In the genomic region with DNA sequence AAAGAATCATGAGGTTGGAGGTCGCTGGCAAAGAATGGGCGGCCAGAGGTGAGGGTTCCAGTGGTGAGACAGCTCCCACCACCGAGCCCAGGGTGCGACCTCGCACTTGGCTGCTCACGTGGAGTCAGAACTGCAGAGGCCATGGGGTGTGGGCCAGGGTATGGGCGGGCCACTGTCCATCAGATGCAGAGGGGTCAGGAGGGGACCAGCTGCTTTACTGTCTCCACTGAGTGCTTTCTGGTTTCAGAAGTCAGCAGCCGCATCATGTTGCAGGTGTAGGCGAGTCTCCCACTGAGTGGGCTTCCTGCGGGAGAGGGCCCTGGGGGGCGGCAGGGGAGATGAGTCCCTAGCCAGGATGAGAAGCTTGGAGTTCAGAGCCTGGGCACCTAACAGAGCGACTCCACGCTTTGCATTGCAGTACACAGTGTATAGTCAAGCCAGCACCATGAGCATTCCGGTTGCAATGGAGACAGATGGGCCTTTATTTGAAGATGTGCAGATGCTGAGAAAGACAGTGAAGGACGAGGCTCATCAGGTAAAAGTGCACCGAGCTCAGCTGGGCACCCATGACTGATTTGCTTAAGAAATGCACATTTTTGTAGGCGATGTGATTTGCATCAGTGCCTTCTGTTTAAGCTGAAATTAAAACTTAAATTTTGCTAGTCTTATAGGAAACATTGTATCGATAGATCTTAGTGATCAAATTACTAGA, we compare ENCODE assay signal across 12 cellular contexts. TPM values are rescaled to one million over a fixed set of nuclear protein-coding genes. Genes with fewer than 3 reads are reported as not detected.
DNase-seq lines count a peak whose midpoint lies in the region; ATAC-seq and TF ChIP-seq lines count a peak whose summit lies in the region.
"Had no signal": no experiment of that assay in that cellular context is flagged by ENCODE, and none has a peak within 500 bp of the region (broad histone marks: within the 10 kb centered on the region; RNA-seq: fewer than 3 reads in every experiment).

No MANE protein-coding gene starts in this region.

- in situ Hi-C loops in HAP-1 (cut with MboI; ENCODE audit: low sequenced_read_pairs): no loop called here

- no peak overlapping the region for H3K27ac Mint-ChIP-seq in stimulated activated naive B cell treated with anti-CD40 and anti-IgM and Interleukin-4, amounts not matched to agents 10 μg/mL and 1 μg/mL and 100 μg/mL, for 72 hours

- peaks cover 0 to 7% of the 10 kb centered on the region in 2 donors for H3K4me1 Mint-ChIP-seq in stimulated activated naive B cell treated with anti-CD40 and anti-IgM and Interleukin-4, amounts not matched to agents 10 μg/mL and 1 μg/mL and 100 μg/mL, for 72 hours

- H3K9me3 Mint-ChIP-seq in stimulated activated naive B cell treated with anti-CD40 and anti-IgM and Interleukin-4, amounts not matched to agents 10 μg/mL and 1 μg/mL and 100 μg/mL, for 72 hours: no peaks in the 10 kb centered on the region

- H3K36me3 ChIP-seq in BLaER1 (peaks cover 94% of the 10 kb centered on the region), HUES64 (ENCODE audit: insufficient read depth, low read length) (peaks cover 25% of the 10 kb centered on the region), mucosa of descending colon (ENCODE audit: low read depth) (no peaks in the 10 kb centered on the region), HAP-1 (replicated peaks) (peaks cover 13% of the 10 kb centered on the region)

- WGBS in HUES64: 29% methylated on average over 17 of the region's 18 CpGs

- H3K9ac ChIP-seq in BLaER1 (no peak overlapping the region), HUES64 (ENCODE audit: low read depth, low read length) (peak overlapping the region; percentile 7; the same call in 1 of the 2 replicates)

- H3K9me3 ChIP-seq in BLaER1: no peaks in the 10 kb centered on the region
- no peaks in the 10 kb centered on the region for H3K9me3 ChIP-seq in HUES64 (ENCODE audit: insufficient read depth, low read depth, low read length)
- H3K9me3 ChIP-seq in mucosa of descending colon: no peaks in the 10 kb centered on the region
- no peaks in the 10 kb centered on the region for H3K9me3 ChIP-seq in HAP-1

- H3K27ac ChIP-seq in BLaER1 (0 out of 2 replicates have a peak overlapping the region, but pooled peaks have one; percentile 4), HUES64 (ENCODE audit: low read depth, low read length) (peak overlapping the region; percentile 71), dorsolateral prefrontal cortex (peak overlapping the region in 51 of 59 donors; percentile 1 to 74 (median 57))
- H3K27ac ChIP-seq: C4-2B had no signal

- H3K4me3 ChIP-seq in BLaER1 (no peak overlapping the region), HUES64 (ENCODE audit: low read length) (peak overlapping the region; percentile 40), dorsolateral prefrontal cortex (no peak overlapping the region), mucosa of descending colon (no peak overlapping the region), HAP-1 (no peak overlapping the region)

- H3K27me3 Mint-ChIP-seq in stimulated activated naive B cell treated with anti-CD40 and anti-IgM and Interleukin-4, amounts not matched to agents 10 μg/mL and 1 μg/mL and 100 μg/mL, for 72 hours: no peaks in the 10 kb centered on the region

- TF ChIP-seq CTCF in dorsolateral prefrontal cortex (IDR thresholded peaks at IDR 0.05 in 54 of 56, conservative IDR thresholded peaks at IDR 0.05 in 2 of 56; ENCODE audit: low read depth in 1 of 56, partially characterized antibody in 56 of 56) (no peak), mucosa of descending colon (IDR thresholded peaks at IDR 0.05) (no peak)

- H3K27me3 ChIP-seq in BLaER1 (no peaks in the 10 kb centered on the region), HUES64 (ENCODE audit: insufficient read depth, low read length) (no peaks in the 10 kb centered on the region), dorsolateral prefrontal cortex (no peaks in the 10 kb centered on the region), HAP-1 (ENCODE audit: low read depth) (no peaks in the 10 kb centered on the region)

- H3K4me1 ChIP-seq in BLaER1: no peaks in the 10 kb centered on the region
- H3K4me1 ChIP-seq in HUES64 (ENCODE audit: insufficient read depth, low read length): peaks cover 29% of the 10 kb centered on the region
- no peaks in the 10 kb centered on the region for H3K4me1 ChIP-seq in mucosa of descending colon (ENCODE audit: low read depth)
- no peaks in the 10 kb centered on the region for H3K4me1 ChIP-seq in HAP-1

- intact Hi-C loops in dorsolateral prefrontal cortex (cut with DNase I) (no loop called here), mucosa of descending colon (cut with DNase I, micrococcal nuclease) (no loop called here)

- H3K4me2 ChIP-seq in BLaER1: no peak overlapping the region

- H3K4me3 Mint-ChIP-seq in stimulated activated naive B cell treated with anti-CD40 and anti-IgM and Interleukin-4, amounts not matched to agents 10 μg/mL and 1 μg/mL and 100 μg/mL, for 72 hours: no peak overlapping the region

- DNase-seq in dorsolateral prefrontal cortex (peak in 1 of 10 donors; percentile 39), mucosa of descending colon (no peak), HAP-1 (ENCODE audit: low spot score in 2 of 2) (no peak), DMS 273 treated with DMSO at 0.1 percent for 48 hours (lab: John Stamatoyannopoulos, UW) (no peak)
- no peak for DNase-seq in stimulated activated naive B cell treated with anti-CD40 and anti-IgM and Interleukin-4, amounts not matched to agents 10 μg/mL and 1 μg/mL and 100 μg/mL, for 72 hours
- DNase-seq: anterior cingulate cortex, NCI-H1694 treated with DMSO at 0.1 percent for 48 hours, T-helper 2 cell had no signal

- peak; percentile 11 for ATAC-seq in mucosa of descending colon
- ATAC-seq in stimulated activated naive B cell treated with anti-CD40 and anti-IgM and Interleukin-4, amounts not matched to agents 10 μg/mL and 1 μg/mL and 100 μg/mL, for 72 hours (replicated peaks): no peak
- no peak for ATAC-seq in HG02610 (IDR thresholded peaks at IDR 0.05; ENCODE audit: unreplicated experiment)

- H3K36me3 Mint-ChIP-seq in stimulated activated naive B cell treated with anti-CD40 and anti-IgM and Interleukin-4, amounts not matched to agents 10 μg/mL and 1 μg/mL and 100 μg/mL, for 72 hours: peaks cover 33 to 52% of the 10 kb centered on the region in 2 donors

- peaks cover 80% of the 10 kb centered on the region for H4K20me1 ChIP-seq in BLaER1

RNA-seq across cellular contexts. Expression of a gene that starts 46.8 kb away (rescaled TPM):
- 143 TPM for polyA plus RNA-seq in HUES64 (2013, experiment 1 of 2)
- polyA plus RNA-seq in HUES64 (2013, experiment 2 of 2): 146 TPM
- total RNA-seq in dorsolateral prefrontal cortex (1,000 to 10,000 TPM in 97 of 120 experiments, 100 to 1,000 TPM in 23; 740 to 1,310 (median 1,110) TPM), mucosa of descending colon (100 to 1,000 TPM; 403 to 547 (median 409) TPM)

Comparison
In these comparisons a context has a peak if more than half of its experiments do, and no peak if none do; other contexts are left out.
1. H3K27ac ChIP-seq: peak in every context shown above with its lines; median percentile 71 in HUES64; 57 in dorsolateral prefrontal cortex; 4 in BLaER1.